ENCODE assay signal across 1 cellular context in genomic region chr15:59812185-59812870, GRCh38.
TF ChIP-seq lines count a peak whose summit lies in the region.

No MANE protein-coding gene starts in this region.

TF ChIP-seq in H1, 55 proteins besides CTCF, POLR2A, EP300 and RAD21:
- TF ChIP-seq HDAC6 (IDR thresholded peaks at IDR 0.05; ENCODE audit: low read depth, low read length) (no peak), KDM5A (IDR thresholded peaks at IDR 0.05; ENCODE audit: low read length) (no peak), KDM1A (IDR thresholded peaks at IDR 0.05; ENCODE audit: borderline replicate concordance, low read length) (no peak), SUZ12 (IDR thresholded peaks at IDR 0.05; ENCODE audit: low read length) (no peak), GABPA (IDR thresholded peaks at IDR 0.05; ENCODE audit: borderline replicate concordance, insufficient read depth, low read length) (no peak), BCL11A (IDR thresholded peaks at IDR 0.05; ENCODE audit: low read depth in 2 of 2, low read length in 2 of 2) (no peak)
